ENCODE assay signal across 8 cellular contexts in the genomic region with DNA sequence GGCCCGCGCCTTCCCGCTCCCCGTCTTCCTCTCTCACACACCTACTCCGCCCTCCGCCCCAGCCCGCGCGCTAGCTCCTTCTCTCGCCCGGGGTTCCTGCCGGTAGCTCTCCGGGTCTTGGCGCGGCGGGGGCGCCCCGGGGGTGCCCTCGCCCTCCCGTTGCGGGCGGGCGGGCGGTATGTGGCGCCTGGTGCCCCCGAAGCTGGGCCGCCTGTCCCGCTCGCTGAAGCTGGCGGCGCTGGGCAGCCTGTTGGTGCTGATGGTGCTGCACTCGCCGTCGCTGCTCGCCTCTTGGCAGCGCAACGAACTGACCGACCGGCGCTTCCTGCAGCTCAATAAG. TPM values are rescaled to one million over a fixed set of nuclear protein-coding genes. Genes with fewer than 3 reads are reported as not detected.
DNase-seq lines count a peak whose midpoint lies in the region; ATAC-seq, FAIRE-seq and TF ChIP-seq lines count a peak whose summit lies in the region.

No MANE protein-coding gene starts in this region.

- peaks cover 23% of the 10 kb centered on the region for H3K27me3 Mint-ChIP-seq in activated naive CD8-positive, alpha-beta T cell treated with anti-CD3 and anti-CD28 coated beads for 36 hours

- peak overlapping the region; percentile 90 for H3K4me3 ChIP-seq in iPS-11a (ENCODE audit: low read depth, low read length)

- no peak for TF ChIP-seq POLR2A in GM12892 (IDR thresholded peaks at IDR 0.05; ENCODE audit: low read depth, low read length)

- no peaks in the 10 kb centered on the region for H3K36me3 Mint-ChIP-seq in activated naive CD8-positive, alpha-beta T cell treated with anti-CD3 and anti-CD28 coated beads for 36 hours

- FAIRE-seq in GM12892 (lab: Jason Lieb, UNC): no peak

- H3K27ac Mint-ChIP-seq in activated naive CD8-positive, alpha-beta T cell treated with anti-CD3 and anti-CD28 coated beads for 36 hours: peak overlapping the region; percentile 92

- H3K4me1 Mint-ChIP-seq in activated naive CD8-positive, alpha-beta T cell treated with anti-CD3 and anti-CD28 coated beads for 36 hours: peaks cover 13% of the 10 kb centered on the region

- no peak for ATAC-seq in GM21529 (IDR thresholded peaks at IDR 0.05; ENCODE audit: unreplicated experiment)

- no peaks in the 10 kb centered on the region for H3K9me3 Mint-ChIP-seq in activated naive CD8-positive, alpha-beta T cell treated with anti-CD3 and anti-CD28 coated beads for 36 hours

- DNase-seq in NCI-H2171 (lab: John Stamatoyannopoulos, UW) (peak; percentile 41), NCI-H2171 treated with DMSO at 0.1 percent for 48 hours (lab: John Stamatoyannopoulos, UW) (no peak), GM12892 (ENCODE audit: insufficient read length) (no peak), COLO668 (lab: John Stamatoyannopoulos, UW; ENCODE audit: unreplicated experiment) (no peak)
- no peak for DNase-seq in activated naive CD8-positive, alpha-beta T cell treated with anti-CD3 and anti-CD28 coated beads for 36 hours
- peak; percentile 16 for DNase-seq in stimulated activated CD8-positive, alpha-beta memory T cell treated with anti-CD3 and anti-CD28 coated beads, Interleukin-7, amount 100 ng/mL, for 24 hours (ENCODE audit: low read depth)

- peak overlapping the region; percentile 92 for H3K4me3 Mint-ChIP-seq in activated naive CD8-positive, alpha-beta T cell treated with anti-CD3 and anti-CD28 coated beads for 36 hours

RNA-seq across cellular contexts. Expression of a gene that starts 0.5 kb away (rescaled TPM):
- 10 to 100 TPM; 10.2 to 10.9 TPM for total RNA-seq in activated naive CD8-positive, alpha-beta T cell treated with anti-CD3 and anti-CD28 coated beads for 36 hours
- polyA plus RNA-seq in GM12892 (2012; ENCODE audit: missing spikeins): 10.6 TPM

Comparison
In these comparisons a context has a peak if more than half of its experiments do, and no peak if none do; other contexts are left out.
1. DNase-seq: peak in NCI-H2171 (single experiment) and stimulated activated CD8-positive, alpha-beta memory T cell treated with anti-CD3 and anti-CD28 coated beads, Interleukin-7, amount 100 ng/mL, for 24 hours (single experiment); none in NCI-H2171 treated with DMSO at 0.1 percent for 48 hours (single experiment), activated naive CD8-positive, alpha-beta T cell treated with anti-CD3 and anti-CD28 coated beads for 36 hours (single experiment), GM12892 (single experiment) and COLO668 (single experiment).